ENCODE assay signal across 1 cellular context in genomic region chr16:85819711-85820110, GRCh38.
TF ChIP-seq lines count a peak whose summit lies in the region.

No MANE protein-coding gene starts in this region.

TF ChIP-seq in HepG2, 621 proteins besides CTCF, POLR2A, EP300 and RAD21:
- TF ChIP-seq NR2F2 (IDR thresholded peaks at IDR 0.05; ENCODE audit: borderline replicate concordance, low read depth): no peak
- 0 out of 2 replicates have a peak, but pooled peaks have one; percentile 8 for TF ChIP-seq ZFP91 (CRISPR knock-in tag; IDR thresholded peaks at IDR 0.05; ENCODE audit: borderline replicate concordance)
TF ChIP-seq in HepG2: peak in this region for 1.
